Comparison of ENCODE assay signal across 1 cellular context in genomic region chr7:105531797-105532671, GRCh38.
A peak's percentile ranks its signal among the peaks of the same experiment; 100 is the strongest.
TF ChIP-seq lines count a peak whose summit lies in the region.

RINT1 (plus strand) TSS chr7:105532201; CDS start chr7:105532316, 115 bp downstream.

TF ChIP-seq in K562, 482 proteins besides CTCF, POLR2A, EP300 and RAD21 (continued from another document and continues in another):
- TF ChIP-seq, protein P1, sequence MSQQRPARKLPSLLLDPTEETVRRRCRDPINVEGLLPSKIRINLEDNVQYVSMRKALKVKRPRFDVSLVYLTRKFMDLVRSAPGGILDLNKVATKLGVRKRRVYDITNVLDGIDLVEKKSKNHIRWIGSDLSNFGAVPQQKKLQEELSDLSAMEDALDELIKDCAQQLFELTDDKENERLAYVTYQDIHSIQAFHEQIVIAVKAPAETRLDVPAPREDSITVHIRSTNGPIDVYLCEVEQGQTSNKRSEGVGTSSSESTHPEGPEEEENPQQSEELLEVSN (IDR thresholded peaks at IDR 0.05; ENCODE audit: borderline replicate concordance in 1 of 2, extremely low read depth in 1 of 2, insufficient read depth in 1 of 2, insufficient read length in 1 of 2, low read depth in 1 of 2, low read length in 1 of 2, poor library complexity in 1 of 2, severe bottlenecking in 1 of 2): peak in 1 of 2 experiments; percentile 61
- no peak for TF ChIP-seq ZNF77 (CRISPR knock-in tag; IDR thresholded peaks at IDR 0.05)
- TF ChIP-seq, protein P2, sequence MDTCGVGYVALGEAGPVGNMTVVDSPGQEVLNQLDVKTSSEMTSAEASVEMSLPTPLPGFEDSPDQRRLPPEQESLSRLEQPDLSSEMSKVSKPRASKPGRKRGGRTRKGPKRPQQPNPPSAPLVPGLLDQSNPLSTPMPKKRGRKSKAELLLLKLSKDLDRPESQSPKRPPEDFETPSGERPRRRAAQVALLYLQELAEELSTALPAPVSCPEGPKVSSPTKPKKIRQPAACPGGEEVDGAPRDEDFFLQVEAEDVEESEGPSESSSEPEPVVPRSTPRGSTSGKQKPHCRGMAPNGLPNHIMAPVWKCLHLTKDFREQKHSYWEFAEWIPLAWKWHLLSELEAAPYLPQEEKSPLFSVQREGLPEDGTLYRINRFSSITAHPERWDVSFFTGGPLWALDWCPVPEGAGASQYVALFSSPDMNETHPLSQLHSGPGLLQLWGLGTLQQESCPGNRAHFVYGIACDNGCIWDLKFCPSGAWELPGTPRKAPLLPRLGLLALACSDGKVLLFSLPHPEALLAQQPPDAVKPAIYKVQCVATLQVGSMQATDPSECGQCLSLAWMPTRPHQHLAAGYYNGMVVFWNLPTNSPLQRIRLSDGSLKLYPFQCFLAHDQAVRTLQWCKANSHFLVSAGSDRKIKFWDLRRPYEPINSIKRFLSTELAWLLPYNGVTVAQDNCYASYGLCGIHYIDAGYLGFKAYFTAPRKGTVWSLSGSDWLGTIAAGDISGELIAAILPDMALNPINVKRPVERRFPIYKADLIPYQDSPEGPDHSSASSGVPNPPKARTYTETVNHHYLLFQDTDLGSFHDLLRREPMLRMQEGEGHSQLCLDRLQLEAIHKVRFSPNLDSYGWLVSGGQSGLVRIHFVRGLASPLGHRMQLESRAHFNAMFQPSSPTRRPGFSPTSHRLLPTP (IDR thresholded peaks at IDR 0.05; ENCODE audit: borderline replicate concordance, extremely low read depth, insufficient read length): no peak
- no peak for TF ChIP-seq ARID2 (IDR thresholded peaks at IDR 0.05)
- TF ChIP-seq NFE2L1 (tag; IDR thresholded peaks at IDR 0.05; ENCODE audit: borderline replicate concordance, low read depth): no peak
- TF ChIP-seq, protein P3, sequence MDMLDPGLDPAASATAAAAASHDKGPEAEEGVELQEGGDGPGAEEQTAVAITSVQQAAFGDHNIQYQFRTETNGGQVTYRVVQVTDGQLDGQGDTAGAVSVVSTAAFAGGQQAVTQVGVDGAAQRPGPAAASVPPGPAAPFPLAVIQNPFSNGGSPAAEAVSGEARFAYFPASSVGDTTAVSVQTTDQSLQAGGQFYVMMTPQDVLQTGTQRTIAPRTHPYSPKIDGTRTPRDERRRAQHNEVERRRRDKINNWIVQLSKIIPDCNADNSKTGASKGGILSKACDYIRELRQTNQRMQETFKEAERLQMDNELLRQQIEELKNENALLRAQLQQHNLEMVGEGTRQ (CRISPR knock-in tag; IDR thresholded peaks at IDR 0.05): no peak; the same call in 1 of the 2 replicates
- TF ChIP-seq ZC3H4 (CRISPR knock-in tag; IDR thresholded peaks at IDR 0.05; ENCODE audit: borderline replicate concordance): no peak
- no peak for TF ChIP-seq TFAM (CRISPR knock-in tag; conservative IDR thresholded peaks at IDR 0.05)
- TF ChIP-seq HEY1 (CRISPR knock-in tag; IDR thresholded peaks at IDR 0.05; ENCODE audit: borderline replicate concordance): no peak
- TF ChIP-seq KAT8 (IDR thresholded peaks at IDR 0.05; ENCODE audit: low read depth): no peak
- TF ChIP-seq SUPT5H (IDR thresholded peaks at IDR 0.05): peak; percentile 100
- peak; percentile 27 for TF ChIP-seq SIRT6 (IDR thresholded peaks at IDR 0.05; ENCODE audit: low read depth, low read length)
- TF ChIP-seq CHD4 (IDR thresholded peaks at IDR 0.05; ENCODE audit: insufficient read depth, insufficient replicate concordance, low read depth, low read length, poor library complexity, severe bottlenecking): no peak
- peak; percentile 94 for TF ChIP-seq BHLHE40 (IDR thresholded peaks at IDR 0.05; ENCODE audit: low read length)
- TF ChIP-seq ZNF124 (CRISPR knock-in tag; IDR thresholded peaks at IDR 0.05): no peak
- peak; percentile 94 for TF ChIP-seq SMAD1 (IDR thresholded peaks at IDR 0.05; ENCODE audit: low read depth, low read length, partially characterized antibody)
- no peak for TF ChIP-seq KHSRP (IDR thresholded peaks at IDR 0.05)
- TF ChIP-seq, protein P4, sequence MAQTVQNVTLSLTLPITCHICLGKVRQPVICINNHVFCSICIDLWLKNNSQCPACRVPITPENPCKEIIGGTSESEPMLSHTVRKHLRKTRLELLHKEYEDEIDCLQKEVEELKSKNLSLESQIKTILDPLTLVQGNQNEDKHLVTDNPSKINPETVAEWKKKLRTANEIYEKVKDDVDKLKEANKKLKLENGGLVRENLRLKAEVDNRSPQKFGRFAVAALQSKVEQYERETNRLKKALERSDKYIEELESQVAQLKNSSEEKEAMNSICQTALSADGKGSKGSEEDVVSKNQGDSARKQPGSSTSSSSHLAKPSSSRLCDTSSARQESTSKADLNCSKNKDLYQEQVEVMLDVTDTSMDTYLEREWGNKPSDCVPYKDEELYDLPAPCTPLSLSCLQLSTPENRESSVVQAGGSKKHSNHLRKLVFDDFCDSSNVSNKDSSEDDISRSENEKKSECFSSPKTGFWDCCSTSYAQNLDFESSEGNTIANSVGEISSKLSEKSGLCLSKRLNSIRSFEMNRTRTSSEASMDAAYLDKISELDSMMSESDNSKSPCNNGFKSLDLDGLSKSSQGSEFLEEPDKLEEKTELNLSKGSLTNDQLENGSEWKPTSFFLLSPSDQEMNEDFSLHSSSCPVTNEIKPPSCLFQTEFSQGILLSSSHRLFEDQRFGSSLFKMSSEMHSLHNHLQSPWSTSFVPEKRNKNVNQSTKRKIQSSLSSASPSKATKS (CRISPR knock-in tag; IDR thresholded peaks at IDR 0.05): no peak
- TF ChIP-seq, protein P5, sequence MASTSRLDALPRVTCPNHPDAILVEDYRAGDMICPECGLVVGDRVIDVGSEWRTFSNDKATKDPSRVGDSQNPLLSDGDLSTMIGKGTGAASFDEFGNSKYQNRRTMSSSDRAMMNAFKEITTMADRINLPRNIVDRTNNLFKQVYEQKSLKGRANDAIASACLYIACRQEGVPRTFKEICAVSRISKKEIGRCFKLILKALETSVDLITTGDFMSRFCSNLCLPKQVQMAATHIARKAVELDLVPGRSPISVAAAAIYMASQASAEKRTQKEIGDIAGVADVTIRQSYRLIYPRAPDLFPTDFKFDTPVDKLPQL (IDR thresholded peaks at IDR 0.05; ENCODE audit: extremely low read depth, insufficient read length): peak; percentile 53
- TF ChIP-seq CBFB (CRISPR knock-in tag; IDR thresholded peaks at IDR 0.05): 0 out of 2 replicates have a peak, but pooled peaks have one; percentile 65
- TF ChIP-seq FOXA3 (CRISPR knock-in tag; conservative IDR thresholded peaks at IDR 0.05 in 1 of 2, IDR thresholded peaks at IDR 0.05 in 1 of 2): peak in 1 of 2 experiments; percentile 71; a peak in 1 of 4 replicates
- peak; percentile 98 for TF ChIP-seq SP2 (IDR thresholded peaks at IDR 0.05; ENCODE audit: extremely low read depth, low read depth, low read length, poor library complexity, severe bottlenecking)
- TF ChIP-seq ZNF311 (CRISPR knock-in tag; IDR thresholded peaks at IDR 0.05): no peak
- no peak for TF ChIP-seq SMARCA4 (IDR thresholded peaks at IDR 0.05)
- 0 out of 2 replicates have a peak, but pooled peaks have one; percentile 73 for TF ChIP-seq ZBED1 (IDR thresholded peaks at IDR 0.05)
- TF ChIP-seq NCOA4 (IDR thresholded peaks at IDR 0.05; ENCODE audit: partially characterized antibody): no peak
- TF ChIP-seq ZNF134 (CRISPR knock-in tag; conservative IDR thresholded peaks at IDR 0.05): no peak
- peak; percentile 59; the same call in 1 of the 2 replicates for TF ChIP-seq ZKSCAN1 (IDR thresholded peaks at IDR 0.05; ENCODE audit: low read depth, low read length)
- TF ChIP-seq, protein P6, sequence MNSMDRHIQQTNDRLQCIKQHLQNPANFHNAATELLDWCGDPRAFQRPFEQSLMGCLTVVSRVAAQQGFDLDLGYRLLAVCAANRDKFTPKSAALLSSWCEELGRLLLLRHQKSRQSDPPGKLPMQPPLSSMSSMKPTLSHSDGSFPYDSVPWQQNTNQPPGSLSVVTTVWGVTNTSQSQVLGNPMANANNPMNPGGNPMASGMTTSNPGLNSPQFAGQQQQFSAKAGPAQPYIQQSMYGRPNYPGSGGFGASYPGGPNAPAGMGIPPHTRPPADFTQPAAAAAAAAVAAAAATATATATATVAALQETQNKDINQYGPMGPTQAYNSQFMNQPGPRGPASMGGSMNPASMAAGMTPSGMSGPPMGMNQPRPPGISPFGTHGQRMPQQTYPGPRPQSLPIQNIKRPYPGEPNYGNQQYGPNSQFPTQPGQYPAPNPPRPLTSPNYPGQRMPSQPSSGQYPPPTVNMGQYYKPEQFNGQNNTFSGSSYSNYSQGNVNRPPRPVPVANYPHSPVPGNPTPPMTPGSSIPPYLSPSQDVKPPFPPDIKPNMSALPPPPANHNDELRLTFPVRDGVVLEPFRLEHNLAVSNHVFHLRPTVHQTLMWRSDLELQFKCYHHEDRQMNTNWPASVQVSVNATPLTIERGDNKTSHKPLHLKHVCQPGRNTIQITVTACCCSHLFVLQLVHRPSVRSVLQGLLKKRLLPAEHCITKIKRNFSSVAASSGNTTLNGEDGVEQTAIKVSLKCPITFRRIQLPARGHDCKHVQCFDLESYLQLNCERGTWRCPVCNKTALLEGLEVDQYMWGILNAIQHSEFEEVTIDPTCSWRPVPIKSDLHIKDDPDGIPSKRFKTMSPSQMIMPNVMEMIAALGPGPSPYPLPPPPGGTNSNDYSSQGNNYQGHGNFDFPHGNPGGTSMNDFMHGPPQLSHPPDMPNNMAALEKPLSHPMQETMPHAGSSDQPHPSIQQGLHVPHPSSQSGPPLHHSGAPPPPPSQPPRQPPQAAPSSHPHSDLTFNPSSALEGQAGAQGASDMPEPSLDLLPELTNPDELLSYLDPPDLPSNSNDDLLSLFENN (IDR thresholded peaks at IDR 0.05; ENCODE audit: low read depth in 2 of 2, low read length in 2 of 2): peak; percentile 50 to 85; a peak in 2 of 4 replicates
- peak; percentile 72 for TF ChIP-seq FIP1L1 (IDR thresholded peaks at IDR 0.05; ENCODE audit: low read depth, low read length, poor library complexity, severe bottlenecking)
- TF ChIP-seq, protein P7, sequence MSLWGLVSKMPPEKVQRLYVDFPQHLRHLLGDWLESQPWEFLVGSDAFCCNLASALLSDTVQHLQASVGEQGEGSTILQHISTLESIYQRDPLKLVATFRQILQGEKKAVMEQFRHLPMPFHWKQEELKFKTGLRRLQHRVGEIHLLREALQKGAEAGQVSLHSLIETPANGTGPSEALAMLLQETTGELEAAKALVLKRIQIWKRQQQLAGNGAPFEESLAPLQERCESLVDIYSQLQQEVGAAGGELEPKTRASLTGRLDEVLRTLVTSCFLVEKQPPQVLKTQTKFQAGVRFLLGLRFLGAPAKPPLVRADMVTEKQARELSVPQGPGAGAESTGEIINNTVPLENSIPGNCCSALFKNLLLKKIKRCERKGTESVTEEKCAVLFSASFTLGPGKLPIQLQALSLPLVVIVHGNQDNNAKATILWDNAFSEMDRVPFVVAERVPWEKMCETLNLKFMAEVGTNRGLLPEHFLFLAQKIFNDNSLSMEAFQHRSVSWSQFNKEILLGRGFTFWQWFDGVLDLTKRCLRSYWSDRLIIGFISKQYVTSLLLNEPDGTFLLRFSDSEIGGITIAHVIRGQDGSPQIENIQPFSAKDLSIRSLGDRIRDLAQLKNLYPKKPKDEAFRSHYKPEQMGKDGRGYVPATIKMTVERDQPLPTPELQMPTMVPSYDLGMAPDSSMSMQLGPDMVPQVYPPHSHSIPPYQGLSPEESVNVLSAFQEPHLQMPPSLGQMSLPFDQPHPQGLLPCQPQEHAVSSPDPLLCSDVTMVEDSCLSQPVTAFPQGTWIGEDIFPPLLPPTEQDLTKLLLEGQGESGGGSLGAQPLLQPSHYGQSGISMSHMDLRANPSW (CRISPR knock-in tag; IDR thresholded peaks at IDR 0.05): no peak
- peak; percentile 84; the same call in 1 of the 2 replicates for TF ChIP-seq TCF7 (IDR thresholded peaks at IDR 0.05; ENCODE audit: borderline replicate concordance)
- peak; percentile 41; the same call in 1 of the 2 replicates for TF ChIP-seq KLF16 (IDR thresholded peaks at IDR 0.05)
- TF ChIP-seq ERF (CRISPR knock-in tag; IDR thresholded peaks at IDR 0.05): 0 out of 2 replicates have a peak, but pooled peaks have one; percentile 77
- peak; percentile 56 for TF ChIP-seq TEAD4 (IDR thresholded peaks at IDR 0.05; ENCODE audit: low read length)
- TF ChIP-seq TEAD4 (CRISPR knock-in tag; IDR thresholded peaks at IDR 0.05; ENCODE audit: borderline replicate concordance): no peak
- TF ChIP-seq POLR2AphosphoS5 (IDR thresholded peaks at IDR 0.05; ENCODE audit: control insufficient read depth, insufficient read depth, low read depth, low read length): peak; percentile 97
- 0 out of 2 replicates have a peak, but pooled peaks have one; percentile 13 for TF ChIP-seq TEAD2 (tag; IDR thresholded peaks at IDR 0.05)
- TF ChIP-seq ZBTB1 (CRISPR knock-in tag; IDR thresholded peaks at IDR 0.05; ENCODE audit: borderline replicate concordance, low read depth): peak; percentile 78; the same call in 1 of the 2 replicates
- TF ChIP-seq KDM4B (IDR thresholded peaks at IDR 0.05; ENCODE audit: borderline replicate concordance in 2 of 2, low read depth in 1 of 2): peak in 1 of 2 experiments; percentile 86; a peak in 1 of 4 replicates
- TF ChIP-seq EP400 (IDR thresholded peaks at IDR 0.05): peak; percentile 97
- TF ChIP-seq, protein P8, sequence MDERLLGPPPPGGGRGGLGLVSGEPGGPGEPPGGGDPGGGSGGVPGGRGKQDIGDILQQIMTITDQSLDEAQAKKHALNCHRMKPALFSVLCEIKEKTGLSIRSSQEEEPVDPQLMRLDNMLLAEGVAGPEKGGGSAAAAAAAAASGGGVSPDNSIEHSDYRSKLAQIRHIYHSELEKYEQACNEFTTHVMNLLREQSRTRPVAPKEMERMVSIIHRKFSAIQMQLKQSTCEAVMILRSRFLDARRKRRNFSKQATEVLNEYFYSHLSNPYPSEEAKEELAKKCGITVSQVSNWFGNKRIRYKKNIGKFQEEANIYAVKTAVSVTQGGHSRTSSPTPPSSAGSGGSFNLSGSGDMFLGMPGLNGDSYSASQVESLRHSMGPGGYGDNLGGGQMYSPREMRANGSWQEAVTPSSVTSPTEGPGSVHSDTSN (CRISPR knock-in tag; IDR thresholded peaks at IDR 0.05; ENCODE audit: low read depth): no peak
- TF ChIP-seq, protein P8 (tag; conservative IDR thresholded peaks at IDR 0.05; ENCODE audit: low read depth): no peak
- peak; percentile 100 for TF ChIP-seq PHF8 (IDR thresholded peaks at IDR 0.05; ENCODE audit: borderline replicate concordance, low read length)
- peak; percentile 100 for TF ChIP-seq POLR2G (IDR thresholded peaks at IDR 0.05; ENCODE audit: low read depth, low read length)
- no peak for TF ChIP-seq ZNF586 (CRISPR knock-in tag; conservative IDR thresholded peaks at IDR 0.05)
- TF ChIP-seq CBX1 (IDR thresholded peaks at IDR 0.05; ENCODE audit: low read depth): peak; percentile 86
- no peak for TF ChIP-seq HNRNPUL1 (IDR thresholded peaks at IDR 0.05; ENCODE audit: low read length)
- peak; percentile 96 for TF ChIP-seq GTF2E2 (tag; IDR thresholded peaks at IDR 0.05)
- TF ChIP-seq ZNF12 (CRISPR knock-in tag; IDR thresholded peaks at IDR 0.05): peak; percentile 85
- peak; percentile 24; the same call in 1 of the 2 replicates for TF ChIP-seq CREB1 (IDR thresholded peaks at IDR 0.05)
- TF ChIP-seq CREB1 (CRISPR knock-in tag; IDR thresholded peaks at IDR 0.05): peak; percentile 50; the same call in 1 of the 2 replicates
- TF ChIP-seq YBX1 (IDR thresholded peaks at IDR 0.05): no peak
- TF ChIP-seq HDAC6 (IDR thresholded peaks at IDR 0.05; ENCODE audit: low read depth, low read length): peak; percentile 88; the same call in 1 of the 2 replicates
- TF ChIP-seq FOXK1 (CRISPR knock-in tag; IDR thresholded peaks at IDR 0.05; ENCODE audit: borderline replicate concordance): no peak
